Comparison of ENCODE assay signal across 8 cellular contexts in the genomic region with DNA sequence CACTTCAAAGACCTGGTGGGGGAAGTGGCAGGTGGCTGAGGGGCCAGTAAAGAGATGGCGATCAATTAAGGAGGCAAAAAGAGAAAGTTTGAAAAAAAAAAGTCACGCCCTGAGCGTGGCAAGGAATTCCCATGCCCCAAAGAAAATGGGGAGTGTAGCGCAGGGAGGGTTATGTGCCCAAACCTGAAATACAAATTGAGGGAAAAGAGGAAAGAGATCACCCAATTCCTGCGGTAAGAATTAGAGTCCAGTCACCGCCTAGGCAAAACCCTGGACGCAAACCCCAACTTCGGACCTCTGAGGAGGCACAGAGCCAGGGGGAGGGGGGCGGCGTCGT. TPM values are rescaled to one million over a fixed set of nuclear protein-coding genes. Genes with fewer than 3 reads are reported as not detected.
DNase-seq lines count a peak whose midpoint lies in the region; ATAC-seq and TF ChIP-seq lines count a peak whose summit lies in the region.

No MANE protein-coding gene starts in this region.

- H3K9me3 Mint-ChIP-seq in brain: no peaks in the 10 kb centered on the region

- in situ Hi-C loops in G401 (cut with HindIII; ENCODE audit: low sequenced_read_pairs): no loop called here

- H3K4me3 ChIP-seq in A673 (ENCODE audit: low read depth, low read length, poor library complexity, severe bottlenecking): peak overlapping the region; percentile 58
- peak overlapping the region; percentile 61 for H3K4me3 ChIP-seq in HFF-Myc (replicated peaks; ENCODE audit: low read depth, low read length)
- peak overlapping the region; percentile 63 for H3K4me3 ChIP-seq in mesendoderm (ENCODE audit: low read length)

- no peak for TF ChIP-seq CTCF in A673 (conservative IDR thresholded peaks at IDR 0.05; ENCODE audit: low read depth, low read length)
- no peak for TF ChIP-seq CTCF in HFF-Myc (IDR thresholded peaks at IDR 0.05; ENCODE audit: low read depth, low read length, missing control alignments)
- TF ChIP-seq CTCF in brain (conservative IDR thresholded peaks at IDR 0.05): no peak

- H4K8ac ChIP-seq in mesendoderm (ENCODE audit: low read depth, low read length): peak overlapping the region; percentile 76

- H3K27me3 Mint-ChIP-seq in brain: peaks cover 5% of the 10 kb centered on the region

- H3K36me3 Mint-ChIP-seq in brain: peaks cover 3% of the 10 kb centered on the region

- CTCF ChIA-PET in A673 (lab: Charles Lee): no interaction called here

- H3K79me1 ChIP-seq in mesendoderm (ENCODE audit: low read length): no peaks in the 10 kb centered on the region

- H3K9me3 ChIP-seq in A673 (ENCODE audit: low read depth, low read length, poor library complexity, severe bottlenecking): no peaks in the 10 kb centered on the region

- no peak overlapping the region for H4K5ac ChIP-seq in mesendoderm (ENCODE audit: low read length)

- H3K56ac ChIP-seq in mesendoderm (ENCODE audit: low read length): peak overlapping the region; percentile 60

- peak; percentile 10 for DNase-seq in A673 (ENCODE audit: low spot score)
- DNase-seq in HFF-Myc (ENCODE audit: extremely low read depth, low read depth): no peak
- no peak for DNase-seq in mesendoderm
- no peak for DNase-seq in G401 (ENCODE audit: low spot score)
- DNase-seq in dermis blood vessel endothelial cell: no peak
- DNase-seq in stimulated activated CD4-positive, alpha-beta T cell treated with anti-CD3 and anti-CD28 coated beads, Interleukin-12 subunit alpha, Interleukin-12 subunit beta, amount 100 ng/mL, for 4 hours: no peak

- no peak overlapping the region for H3K23ac ChIP-seq in mesendoderm (ENCODE audit: low read length)

- peak overlapping the region; percentile 75 for H3K18ac ChIP-seq in mesendoderm (ENCODE audit: low read length)

- H3K4me1 ChIP-seq in A673 (ENCODE audit: insufficient read depth, low read length, poor library complexity, severe bottlenecking): no peaks in the 10 kb centered on the region
- no peaks in the 10 kb centered on the region for H3K4me1 ChIP-seq in mesendoderm (ENCODE audit: control insufficient read depth, low read depth, low read length)

- no peak overlapping the region for H2BK5ac ChIP-seq in mesendoderm (ENCODE audit: low read length)

- peak overlapping the region; percentile 62 for H3K9ac ChIP-seq in mesendoderm (ENCODE audit: low read length)

- H3K27me3 ChIP-seq in A673 (replicated peaks; ENCODE audit: insufficient read depth, low read depth, low read length, poor library complexity) (no peaks in the 10 kb centered on the region), mesendoderm (ENCODE audit: insufficient read depth, low read length, poor library complexity) (no peaks in the 10 kb centered on the region)

- H3K79me2 ChIP-seq in mesendoderm (ENCODE audit: control insufficient read depth, insufficient read depth, low read length): no peaks in the 10 kb centered on the region

- H2BK120ac ChIP-seq in mesendoderm (ENCODE audit: low read depth, low read length): no peak overlapping the region

- H2AK5ac ChIP-seq in mesendoderm (ENCODE audit: low read length): no peak overlapping the region

- WGBS in mesendoderm (ENCODE audit: extremely low coverage, insufficient coverage, low lambda C conversion rate): no CpG with 5 or more reads among the region's 11 CpGs

- H3K4me2 ChIP-seq in mesendoderm (ENCODE audit: low read length): peak overlapping the region; percentile 61

- no peak overlapping the region for H3K4ac ChIP-seq in mesendoderm (ENCODE audit: low read depth, low read length)

- no peak overlapping the region for H2BK15ac ChIP-seq in mesendoderm (replicated peaks; ENCODE audit: low read depth)

- no peaks in the 10 kb centered on the region for H3K36me3 ChIP-seq in A673 (ENCODE audit: insufficient read depth, low read length, poor library complexity, severe bottlenecking)
- H3K36me3 ChIP-seq in mesendoderm (ENCODE audit: control insufficient read depth, insufficient read depth, low read length): no peaks in the 10 kb centered on the region

- BruUV-seq in A673 (replicated peaks; lab: Mats Ljungman, UMichigan): TSS peak; percentile 63

- ATAC-seq in GM21619 (IDR thresholded peaks at IDR 0.05; ENCODE audit: unreplicated experiment): no peak

- no peak overlapping the region for H3K4me3 Mint-ChIP-seq in brain

- peak overlapping the region in 3 of 5 experiments; percentile 86 to 89 (median 87) for H3K27ac Mint-ChIP-seq in brain

- H3K4me1 Mint-ChIP-seq in brain: peaks cover 12% of the 10 kb centered on the region

- POLR2A ChIA-PET in A673 (lab: Charles Lee; ENCODE audit: low non-redundant PET): no interaction called here

- intact Hi-C loops in A673 (cut with micrococcal nuclease; ENCODE audit: unreplicated experiment): no loop called here

- H3K27ac ChIP-seq in A673 (ENCODE audit: low read depth, low read length, poor library complexity, severe bottlenecking) (peak overlapping the region; percentile 78), mesendoderm (ENCODE audit: low read depth, low read length) (no peak overlapping the region)

RNA-seq across cellular contexts. Expression of a gene that starts 0.6 kb away (rescaled TPM):
- 10.9 and 12.9 TPM in 2 replicates for total RNA-seq in A673 (2021)
- polyA plus RNA-seq in brain (ENCODE audit: insufficient read depth, low read depth, low replicate concordance): 11.2 TPM
- polyA plus RNA-seq in mesendoderm (2013, experiment 1 of 2): 8.8 TPM
- 8.7 TPM for polyA plus RNA-seq in mesendoderm (2013, experiment 2 of 2)
- 3.3 and 5.4 TPM in 2 replicates for total RNA-seq in G401 (2014; rRNA removed; shearing (Covaris generic))
- 12.9 and 15.4 TPM in 2 replicates for total RNA-seq in dermis blood vessel endothelial cell
